Comparison of ENCODE assay signal across 11 cellular contexts in genomic region chr1:67110352-67110751, GRCh38. TPM values are rescaled to one million over a fixed set of nuclear protein-coding genes. Genes with fewer than 3 reads are reported as not detected.
DNase-seq lines count a peak whose midpoint lies in the region; ATAC-seq lines count a peak whose summit lies in the region.
"Had no signal": no experiment of that assay in that cellular context is flagged by ENCODE, and none has a peak within 500 bp of the region (broad histone marks: within the 10 kb centered on the region; RNA-seq: fewer than 3 reads in every experiment).

No MANE protein-coding gene starts in this region.

- intact Hi-C loops in Right ventricle myocardium superior (cut with DNase I), result no loop called here
- intact Hi-C loops in left ventricle myocardium superior (cut with micrococcal nuclease), result no loop called here

- ATAC-seq in GM18498 (IDR thresholded peaks at IDR 0.05; ENCODE audit: unreplicated experiment) (peak; percentile 45), GM21528 (IDR thresholded peaks at IDR 0.05; ENCODE audit: low FRiP score, unreplicated experiment) (peak; percentile 42), HG03342 (IDR thresholded peaks at IDR 0.05; ENCODE audit: unreplicated experiment) (peak; percentile 68), Right ventricle myocardium superior (ENCODE audit: poor library complexity) (no peak), left ventricle myocardium superior (no peak)

- peak; percentile 29 for DNase-seq in SKM-1 treated with dmso at 0.1 percent for 144 hours (lab: John Stamatoyannopoulos, UW; ENCODE audit: unreplicated experiment)
- DNase-seq in NCI-H82 (lab: John Stamatoyannopoulos, UW), result no peak
- no peak for DNase-seq in NCI-H2171 (lab: John Stamatoyannopoulos, UW)
- no peak for DNase-seq in Right ventricle myocardium superior
- DNase-seq in left ventricle myocardium superior, result no peak
- DNase-seq: BE2C, cerebellar nuclear complex, PC-9 had no signal

RNA-seq across cellular contexts. Expression of gene C1orf141, which starts 24.4 kb away (rescaled TPM):
- total RNA-seq in Right ventricle myocardium superior, result not detected
- not detected for total RNA-seq in left ventricle myocardium superior
- total RNA-seq: PC-9 had no signal

RNA-seq across cellular contexts. Expression of gene IL23R, which starts 55.9 kb away (rescaled TPM):
- total RNA-seq in Right ventricle myocardium superior, result not detected
- not detected for total RNA-seq in left ventricle myocardium superior
- total RNA-seq: PC-9 had no signal

RNA-seq across cellular contexts. Expression of gene SLC35D1, which starts 56.4 kb away (rescaled TPM):
- total RNA-seq in Right ventricle myocardium superior (3.1 TPM), left ventricle myocardium superior (2.7 TPM)

Comparison
In these comparisons a context has a peak if more than half of its experiments do, and no peak if none do; other contexts are left out.
1. ATAC-seq: peak in GM18498 (single experiment), GM21528 (single experiment) and HG03342 (single experiment); none in Right ventricle myocardium superior (single experiment) and left ventricle myocardium superior (single experiment).